In the genomic region with DNA sequence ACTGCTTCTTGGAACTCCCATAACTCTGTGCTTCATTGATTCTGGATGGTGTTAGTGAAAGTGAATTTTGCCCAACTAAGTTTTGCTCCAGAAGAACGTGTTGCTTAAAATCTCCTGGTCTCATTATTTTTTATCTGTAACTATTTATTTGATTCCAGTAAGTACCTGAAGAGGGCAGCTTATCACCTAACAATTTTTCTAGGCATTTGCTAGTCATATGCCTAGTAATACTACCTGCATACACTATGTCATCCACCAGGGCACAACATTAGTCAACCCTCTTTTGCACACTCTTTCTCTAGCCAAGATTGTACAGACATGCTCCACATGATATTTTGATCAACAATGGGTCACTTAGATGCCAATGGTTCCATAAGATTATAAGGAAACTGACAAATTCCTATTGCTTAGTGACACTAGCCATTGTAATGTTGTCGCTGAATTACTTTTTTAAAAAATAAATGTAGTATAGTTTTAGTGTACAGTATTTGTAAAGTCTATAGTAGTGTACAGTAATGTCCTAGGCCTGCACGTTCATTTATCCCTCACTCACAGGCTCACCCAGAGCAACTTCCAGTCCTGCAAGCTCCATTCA, we compare ENCODE assay signal across 8 cellular contexts.
DNase-seq lines count a peak whose midpoint lies in the region; ATAC-seq and TF ChIP-seq lines count a peak whose summit lies in the region.

No MANE protein-coding gene starts in this region.

- H2AFZ ChIP-seq in OCI-LY1 (ENCODE audit: low read length): no peak overlapping the region

- H3K4me3 Mint-ChIP-seq in T-helper 17 cell: no peak overlapping the region

- no peak for TF ChIP-seq POLR2A in spleen (IDR thresholded peaks at IDR 0.05)

- no peaks in the 10 kb centered on the region for H3K27me3 Mint-ChIP-seq in T-helper 17 cell

- H3K27ac Mint-ChIP-seq in T-helper 17 cell: no peak overlapping the region

- no peak overlapping the region for H3K4me3 ChIP-seq in BE2C (ENCODE audit: low read depth, low read length)
- H3K4me3 ChIP-seq in OCI-LY1 (ENCODE audit: low read depth, low read length, poor library complexity, severe bottlenecking): no peak overlapping the region
- no peak overlapping the region for H3K4me3 ChIP-seq in spleen

- DNase-seq in BE2C (no peak), iPS-NIHi11 (ENCODE audit: low spot score) (peak; percentile 57), T-helper 17 cell (no peak), spleen (no peak)
- no peak for DNase-seq in activated CD8-positive, alpha-beta memory T cell treated with anti-CD3 and anti-CD28 coated beads, Interleukin-2, amount 50 U/mL, for 4 hours

- 61 to 69% (median 63%) methylated on average over 3 of the region's 3 CpGs for WGBS in spleen, 5 donors

- H3K9me3 ChIP-seq in BE2C (no peaks in the 10 kb centered on the region), OCI-LY1 (ENCODE audit: low read length) (no peaks in the 10 kb centered on the region), T-helper 17 cell (ENCODE audit: control insufficient read depth, low read length, poor library complexity, severe bottlenecking) (no peaks in the 10 kb centered on the region), spleen (no peaks in the 10 kb centered on the region)

- no peaks in the 10 kb centered on the region for H3K36me3 Mint-ChIP-seq in T-helper 17 cell (ENCODE audit: low read depth)

- ATAC-seq in GM19025 (IDR thresholded peaks at IDR 0.05; ENCODE audit: low read depth, unreplicated experiment): peak; percentile 85
- peak; percentile 99 for ATAC-seq in HG03103 (IDR thresholded peaks at IDR 0.05; ENCODE audit: low read depth, unreplicated experiment)
- ATAC-seq in T-helper 17 cell: no peak

- H3K79me2 ChIP-seq in OCI-LY1 (ENCODE audit: insufficient read depth, low read length): no peaks in the 10 kb centered on the region

- H3K4me1 ChIP-seq in BE2C (no peaks in the 10 kb centered on the region), OCI-LY1 (ENCODE audit: insufficient read depth, low read length, severe bottlenecking) (no peaks in the 10 kb centered on the region), spleen (no peaks in the 10 kb centered on the region)

- H3K9ac ChIP-seq in OCI-LY1 (ENCODE audit: low read length): no peak overlapping the region

- H4K20me1 ChIP-seq in OCI-LY1 (ENCODE audit: insufficient read depth, low read length): no peaks in the 10 kb centered on the region

- intact Hi-C loops in spleen (cut with DNase I; ENCODE audit: low total_unique reads): no loop called here

- no peaks in the 10 kb centered on the region for H3K9me2 ChIP-seq in OCI-LY1 (ENCODE audit: low read depth, low read length)

- H3K27ac ChIP-seq in OCI-LY1 (ENCODE audit: low read depth, low read length, poor library complexity, severe bottlenecking) (no peak overlapping the region), spleen (no peak overlapping the region)

- H3K36me3 ChIP-seq in BE2C: no peaks in the 10 kb centered on the region
- no peaks in the 10 kb centered on the region for H3K36me3 ChIP-seq in OCI-LY1 (ENCODE audit: insufficient read depth, low read length)
- no peaks in the 10 kb centered on the region for H3K36me3 ChIP-seq in spleen

- peak; percentile 52 for TF ChIP-seq CTCF in BE2C (IDR thresholded peaks at IDR 0.05; ENCODE audit: low read depth, low read length)
- TF ChIP-seq CTCF in OCI-LY1 (IDR thresholded peaks at IDR 0.05; ENCODE audit: low read length): peak; percentile 43; the same call in 1 of the 2 replicates
- no peak for TF ChIP-seq CTCF in spleen (IDR thresholded peaks at IDR 0.05 in 8 of 11, conservative IDR thresholded peaks at IDR 0.05 in 3 of 11)

- no peaks in the 10 kb centered on the region for H3K4me1 Mint-ChIP-seq in T-helper 17 cell

- H3K27me3 ChIP-seq in BE2C (no peaks in the 10 kb centered on the region), OCI-LY1 (ENCODE audit: insufficient read depth, low read length) (no peaks in the 10 kb centered on the region), spleen (replicated peaks in 1 of 7) (no peaks in the 10 kb centered on the region)

- no peak overlapping the region for H3K4me2 ChIP-seq in OCI-LY1 (ENCODE audit: low read length)

- H3F3A ChIP-seq in OCI-LY1 (ENCODE audit: insufficient read depth, low read length): no peaks in the 10 kb centered on the region

Comparison
In these comparisons a context has a peak if more than half of its experiments do, and no peak if none do; other contexts are left out.
1. CTCF ChIP-seq: peak in BE2C (single experiment) and OCI-LY1 (single experiment); none in spleen (0 of 11).